Comparison of ENCODE assay signal across 8 cellular contexts in the genomic region with DNA sequence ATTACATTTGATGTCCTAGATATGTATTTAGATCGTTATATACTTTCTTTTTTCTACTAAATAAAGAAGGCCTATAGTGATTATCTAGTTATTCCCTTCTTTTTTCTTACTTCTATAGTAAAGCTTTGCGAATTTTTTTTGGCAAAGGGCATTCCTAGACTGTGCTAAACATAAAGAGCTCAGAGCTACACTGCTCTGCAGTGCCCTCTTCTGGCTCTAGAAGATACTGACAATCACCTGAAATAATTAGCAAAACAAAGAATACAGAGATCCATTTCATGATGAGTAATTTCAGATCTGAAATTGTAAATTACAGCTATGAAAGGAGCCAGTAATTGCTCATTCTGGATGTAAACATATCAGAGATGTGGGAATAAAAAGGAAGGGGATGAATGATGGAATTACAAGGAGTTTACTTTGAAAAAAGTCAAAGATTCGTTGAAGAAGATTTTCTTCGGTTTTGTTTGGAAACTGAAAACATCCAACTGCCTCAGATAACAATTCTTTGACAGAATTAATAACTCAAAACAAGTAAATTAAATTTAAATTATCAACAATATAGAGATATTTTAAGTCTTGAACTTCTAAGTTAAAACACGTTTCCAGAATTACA.
DNase-seq lines count a peak whose midpoint lies in the region; ATAC-seq and TF ChIP-seq lines count a peak whose summit lies in the region.

No MANE protein-coding gene starts in this region.

- WGBS in hepatocyte (ENCODE audit: low lambda C conversion rate, missing lambda C conversion rate), result 77% methylated on average over 5 of the region's 5 CpGs
- WGBS in suprapubic skin, result 56% methylated on average over 5 of the region's 5 CpGs

- intact Hi-C loops in Caco-2 (cut with micrococcal nuclease; ENCODE audit: unreplicated experiment), result loop anchor here (1.0 to 5.0 kb wide), 4 partner anchors 406 to 1471 kb away; no protein-coding TSS in a partner anchor

- no peaks in the 10 kb centered on the region for H3K36me3 Mint-ChIP-seq in Caco-2 (ENCODE audit: insufficient read depth, unreplicated experiment)

- H3K9me3 Mint-ChIP-seq in Caco-2 (ENCODE audit: unreplicated experiment), result no peaks in the 10 kb centered on the region

- H3K4me1 Mint-ChIP-seq in Caco-2 (ENCODE audit: low read depth, unreplicated experiment), result no peaks in the 10 kb centered on the region

- no peaks in the 10 kb centered on the region for H3K9me3 ChIP-seq in Caco-2
- no peaks in the 10 kb centered on the region for H3K9me3 ChIP-seq in hepatocyte (ENCODE audit: low read depth)
- H3K9me3 ChIP-seq in suprapubic skin, result no peaks in the 10 kb centered on the region

- TF ChIP-seq CTCF in Caco-2 (IDR thresholded peaks at IDR 0.05; ENCODE audit: insufficient read depth in 1 of 2, low read depth in 1 of 2, low read length in 1 of 2, severe bottlenecking in 1 of 2, unreplicated experiment in 1 of 2) (peak; percentile 56 to 85), hepatocyte (IDR thresholded peaks at IDR 0.05; ENCODE audit: poor library complexity) (peak; percentile 92), suprapubic skin (IDR thresholded peaks at IDR 0.05) (peak in 1 of 2 donors; percentile 68)

- peak; percentile 89 for ATAC-seq in GM18867 (IDR thresholded peaks at IDR 0.05; ENCODE audit: unreplicated experiment)
- peak; percentile 74 for ATAC-seq in HG03045 (IDR thresholded peaks at IDR 0.05; ENCODE audit: unreplicated experiment)

- CTCF ChIA-PET in Caco-2 (lab: Charles Lee), result interaction anchor here (0.5 to 1.4 kb wide), 10 partner anchors 9 to 1472 kb away, joined by 3 to 12 read pairs (median 5); no protein-coding TSS in a partner anchor

- H3K27ac Mint-ChIP-seq in Caco-2 (ENCODE audit: unreplicated experiment), result no peak overlapping the region

- H3K4me3 ChIP-seq in Caco-2 (ENCODE audit: low read depth, low read length) (no peak overlapping the region), hepatocyte (no peak overlapping the region), suprapubic skin (no peak overlapping the region)

- no peak overlapping the region for H3K27ac ChIP-seq in hepatocyte
- no peak overlapping the region for H3K27ac ChIP-seq in suprapubic skin

- no peaks in the 10 kb centered on the region for H3K9me2 ChIP-seq in hepatocyte (replicated peaks; ENCODE audit: insufficient read depth)

- no peak overlapping the region for H2AFZ ChIP-seq in hepatocyte

- no peak overlapping the region for H3K4me3 Mint-ChIP-seq in Caco-2 (ENCODE audit: unreplicated experiment)

- H3K27me3 ChIP-seq in Caco-2 (replicated peaks; ENCODE audit: control insufficient read depth, insufficient read depth, low read length), result no peaks in the 10 kb centered on the region; the same call in 1 of the 2 replicates
- H3K27me3 ChIP-seq in hepatocyte, result no peaks in the 10 kb centered on the region
- H3K27me3 ChIP-seq in suprapubic skin, result no peaks in the 10 kb centered on the region

- no peaks in the 10 kb centered on the region for H4K20me1 ChIP-seq in hepatocyte (ENCODE audit: insufficient read depth, poor library complexity, severe bottlenecking)

- H3K36me3 ChIP-seq in Caco-2 (ENCODE audit: control insufficient read depth, insufficient read depth, low read length) (no peaks in the 10 kb centered on the region), hepatocyte (replicated peaks; ENCODE audit: insufficient read depth, low read depth) (no peaks in the 10 kb centered on the region), suprapubic skin (no peaks in the 10 kb centered on the region)

- BruUV-seq in Caco-2 (replicated peaks; lab: Mats Ljungman, UMichigan), result no TSS peak

- no peak overlapping the region for H3K4me2 ChIP-seq in hepatocyte

- no peak for TF ChIP-seq POLR2A in suprapubic skin (IDR thresholded peaks at IDR 0.05)

- H3K79me2 ChIP-seq in hepatocyte, result no peaks in the 10 kb centered on the region

- peak in 1 of 2 experiments; percentile 23 for DNase-seq in Caco-2
- DNase-seq in NCI-H2171 (lab: John Stamatoyannopoulos, UW), result peak; percentile 42
- peak; percentile 33 for DNase-seq in amniotic epithelial cell (ENCODE audit: low read depth)
- DNase-seq in hepatocyte (ENCODE audit: low spot score), result peak; percentile 73
- peak; percentile 21 for DNase-seq in stromal cell of bone marrow (ENCODE audit: low read depth)
- no peak for DNase-seq in suprapubic skin (ENCODE audit: low spot score in 2 of 2)

- no peak for TF ChIP-seq EP300 in suprapubic skin (IDR thresholded peaks at IDR 0.05)

- no peaks in the 10 kb centered on the region for H3K4me1 ChIP-seq in Caco-2
- H3K4me1 ChIP-seq in hepatocyte (ENCODE audit: insufficient read depth), result no peaks in the 10 kb centered on the region
- no peaks in the 10 kb centered on the region for H3K4me1 ChIP-seq in suprapubic skin

- H3K27me3 Mint-ChIP-seq in Caco-2 (ENCODE audit: insufficient read depth, unreplicated experiment), result peaks cover 19% of the 10 kb centered on the region

- POLR2A ChIA-PET in Caco-2 (lab: Charles Lee), result no interaction called here

Comparison
In these comparisons a context has a peak if more than half of its experiments do, and no peak if none do; other contexts are left out.
1. DNase-seq: peak in NCI-H2171 (single experiment), amniotic epithelial cell (single experiment), hepatocyte (single experiment) and stromal cell of bone marrow (single experiment); none in suprapubic skin (0 of 2).